In genomic region chr1:32991819-32992488, GRCh38 we compare ENCODE assay signal across 1 cellular context.
TF ChIP-seq lines count a peak whose summit lies in the region.

No MANE protein-coding gene starts in this region.

TF ChIP-seq in HCT116, 20 proteins besides CTCF, POLR2A, EP300 and RAD21 (continued from another document):
- TF ChIP-seq, protein P1, sequence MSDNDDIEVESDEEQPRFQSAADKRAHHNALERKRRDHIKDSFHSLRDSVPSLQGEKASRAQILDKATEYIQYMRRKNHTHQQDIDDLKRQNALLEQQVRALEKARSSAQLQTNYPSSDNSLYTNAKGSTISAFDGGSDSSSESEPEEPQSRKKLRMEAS (IDR thresholded peaks at IDR 0.05) = no peak
- TF ChIP-seq EZH2phosphoT487 (IDR thresholded peaks at IDR 0.05; ENCODE audit: borderline replicate concordance) (no peak), CBX3 (IDR thresholded peaks at IDR 0.05; ENCODE audit: low read depth) (no peak), FOSL1 (IDR thresholded peaks at IDR 0.05; ENCODE audit: low read depth) (no peak), SRF (IDR thresholded peaks at IDR 0.05; ENCODE audit: low read depth) (no peak), REST (IDR thresholded peaks at IDR 0.05; ENCODE audit: low read depth) (no peak), SIN3A (IDR thresholded peaks at IDR 0.05; ENCODE audit: low read depth) (no peak), EGR1 (IDR thresholded peaks at IDR 0.05; ENCODE audit: low read depth) (no peak), SP1 (IDR thresholded peaks at IDR 0.05; ENCODE audit: low read depth) (no peak), ZNF274 (IDR thresholded peaks at IDR 0.05; ENCODE audit: low read depth, low read length) (no peak), TCF7L2 (IDR thresholded peaks at IDR 0.05; ENCODE audit: borderline replicate concordance, extremely low read depth, insufficient read depth, insufficient read length) (no peak), ZFX (IDR thresholded peaks at IDR 0.05) (no peak)
